Comparison of ENCODE assay signal across 10 cellular contexts in the genomic region with DNA sequence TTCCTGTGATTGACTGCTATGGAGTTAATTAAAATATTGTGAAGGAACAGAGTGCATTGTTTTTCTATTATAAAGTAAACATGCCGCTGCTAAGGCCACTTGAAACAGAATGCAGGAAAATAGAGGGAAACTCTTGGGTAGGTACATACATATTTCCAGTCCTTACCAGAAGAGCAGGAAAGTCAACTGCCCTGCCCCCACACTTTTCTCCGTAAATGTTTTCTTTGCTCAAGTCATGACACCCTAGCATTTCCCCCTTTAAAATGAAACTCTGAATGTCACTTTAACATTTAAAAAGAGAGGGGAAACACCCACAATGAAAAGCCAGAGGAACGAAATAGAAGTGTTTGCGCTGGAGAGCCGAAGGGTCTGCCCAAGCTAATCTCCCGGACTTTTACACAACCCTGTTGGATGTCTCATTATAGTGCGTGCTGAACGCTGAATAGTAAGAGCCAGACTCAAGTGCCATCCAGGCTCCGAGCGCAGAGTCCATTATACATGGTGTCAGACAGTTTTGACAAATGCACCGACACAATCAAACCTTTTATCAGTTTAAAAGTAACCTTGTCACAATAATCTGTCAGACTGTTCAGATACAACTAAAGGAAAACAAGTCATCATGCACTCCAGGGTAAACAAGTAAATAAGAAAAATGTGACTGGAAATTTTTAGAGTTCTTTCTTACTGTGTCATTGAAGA.
DNase-seq lines count a peak whose midpoint lies in the region; ATAC-seq and TF ChIP-seq lines count a peak whose summit lies in the region.
"Had no signal": no experiment of that assay in that cellular context is flagged by ENCODE, and none has a peak within 500 bp of the region (broad histone marks: within the 10 kb centered on the region; RNA-seq: fewer than 3 reads in every experiment).

No MANE protein-coding gene starts in this region.

- peak overlapping the region; percentile 32 for H3K4me3 ChIP-seq in brain microvascular endothelial cell (ENCODE audit: low read depth, low read length)

- no peak overlapping the region for H3K27ac ChIP-seq in brain microvascular endothelial cell

- in situ Hi-C loops in brain microvascular endothelial cell (cut with HindIII; ENCODE audit: low pct_ligation_motif_present, low sequenced_read_pairs): no loop called here

- no peaks in the 10 kb centered on the region for H3K36me3 ChIP-seq in brain microvascular endothelial cell (replicated peaks)

- peak; percentile 65 for DNase-seq in A172 (ENCODE audit: low spot score)
- peak; percentile 11 for DNase-seq in HuH-7.5 (ENCODE audit: low spot score)
- no peak for DNase-seq in brain microvascular endothelial cell
- DNase-seq in lung microvascular endothelial cell (ENCODE audit: low read depth in 2 of 2): peak; percentile 33 to 37
- no peak for DNase-seq in posterior vena cava (ENCODE audit: low spot score)
- DNase-seq in GM19240 (ENCODE audit: insufficient read length, low spot score): no peak
- no peak for DNase-seq in DMS 273 (lab: John Stamatoyannopoulos, UW; ENCODE audit: unreplicated experiment)
- DNase-seq: GOT3, NCI-H2081 treated with DMSO at 0.1 percent for 48 hours had no signal

- no peak for ATAC-seq in GM21390 (IDR thresholded peaks at IDR 0.05; ENCODE audit: unreplicated experiment)

- intact Hi-C loops in posterior vena cava (cut with DNase I): loop anchor here in 1 of 2 donors (1.0 kb wide), 1 partner anchor 19 kb away; no protein-coding TSS in a partner anchor

- TF ChIP-seq CTCF in brain microvascular endothelial cell (IDR thresholded peaks at IDR 0.05; ENCODE audit: low read depth, low read length, missing control alignments): no peak

- no peaks in the 10 kb centered on the region for H3K27me3 ChIP-seq in brain microvascular endothelial cell (replicated peaks)

Comparison
In these comparisons a context has a peak if more than half of its experiments do, and no peak if none do; other contexts are left out.
1. DNase-seq: peak in A172 (single experiment), HuH-7.5 (single experiment) and lung microvascular endothelial cell (2 of 2); none in brain microvascular endothelial cell (single experiment), posterior vena cava (single experiment), GM19240 (single experiment) and DMS 273 (single experiment).